In genomic region chr3:64667887-64668581, GRCh38 we compare ENCODE assay signal across 20 cellular contexts. TPM values are rescaled to one million over a fixed set of nuclear protein-coding genes. Genes with fewer than 3 reads are reported as not detected.
A peak's percentile ranks its signal among the peaks of the same experiment; 100 is the strongest.
DNase-seq lines count a peak whose midpoint lies in the region; ATAC-seq and TF ChIP-seq lines count a peak whose summit lies in the region.
"Had no signal": no experiment of that assay in that cellular context is flagged by ENCODE, and none has a peak within 500 bp of the region (broad histone marks: within the 10 kb centered on the region; RNA-seq: fewer than 3 reads in every experiment).

No MANE protein-coding gene starts in this region.

- DNase-seq in Right ventricle myocardium inferior (ENCODE audit: missing footprints) (no peak), cardiac septum (ENCODE audit: low spot score) (no peak), kidney tubule cell (ENCODE audit: low spot score) (peak; percentile 47), uterus (no peak), NCI-H524 treated with DMSO at 0.1 percent for 48 hours (lab: John Stamatoyannopoulos, UW) (no peak), ecto neural progenitor cell (ENCODE audit: low spot score) (no peak)
- DNase-seq: 8988T; activated CD8-positive, alpha-beta T cell treated with anti-CD3 and anti-CD28 coated beads for 36 hours; activated T-cell treated with anti-CD3 and anti-CD28 coated beads, Interleukin-2, amount 50 U/mL, for 48 hours; GF-D8; GOT3; NCI-H187 treated with DMSO at 0.1 percent for 48 hours; NCI-H510A; nephron progenitor cell; trophoblast cell had no signal

- H3K4me3 ChIP-seq in rectal smooth muscle tissue (ENCODE audit: low read length) (no peak overlapping the region), uterus (no peak overlapping the region)
- H3K4me3 ChIP-seq: BLaER1 had no signal

- H3K9ac ChIP-seq in rectal smooth muscle tissue (ENCODE audit: low read length): no peak overlapping the region
- H3K9ac ChIP-seq: BLaER1 had no signal

- H3K36me3 ChIP-seq in rectal smooth muscle tissue (ENCODE audit: control insufficient read depth, insufficient read depth, low read length): no peaks in the 10 kb centered on the region
- no peaks in the 10 kb centered on the region for H3K36me3 ChIP-seq in uterus
- H3K36me3 ChIP-seq: BLaER1 had no signal

- H3K27me3 ChIP-seq in rectal smooth muscle tissue (ENCODE audit: control insufficient read depth, insufficient read depth, low read length) (no peaks in the 10 kb centered on the region), uterus (no peaks in the 10 kb centered on the region)
- H3K27me3 ChIP-seq: BLaER1 had no signal

- H3K9me3 ChIP-seq in uterus: no peaks in the 10 kb centered on the region
- H3K9me3 ChIP-seq: BLaER1 had no signal

- H3K4me1 ChIP-seq in rectal smooth muscle tissue (ENCODE audit: control insufficient read depth, insufficient read depth, low read length) (peaks cover 14% of the 10 kb centered on the region), uterus (peaks cover 0 to 3% of the 10 kb centered on the region in 2 donors)
- H3K4me1 ChIP-seq: BLaER1 had no signal

- no peak for TF ChIP-seq CTCF in uterus (IDR thresholded peaks at IDR 0.05)

- intact Hi-C loops in Right ventricle myocardium inferior (cut with DNase I): no loop called here
- intact Hi-C loops in cardiac septum (cut with DNase I): no loop called here
- intact Hi-C loops in uterus (cut with DNase I; ENCODE audit: low total_unique reads): no loop called here

- ATAC-seq in Right ventricle myocardium inferior (peak; percentile 78), GM19328 (IDR thresholded peaks at IDR 0.05; ENCODE audit: unreplicated experiment) (no peak)
- ATAC-seq: activated CD8-positive, alpha-beta T cell treated with anti-CD3 and anti-CD28 coated beads for 36 hours; activated naive CD4-positive, alpha-beta T cell treated with anti-CD3 and anti-CD28 coated beads, Interleukin-2, amount 50 U/mL, for 72 hours had no signal

- H3K27ac ChIP-seq in rectal smooth muscle tissue (ENCODE audit: low read depth, low read length): peak overlapping the region; percentile 71
- peak overlapping the region; percentile 66 to 80 for H3K27ac ChIP-seq in uterus
- H3K27ac ChIP-seq: BLaER1 had no signal

- no peak for TF ChIP-seq POLR2A in uterus (IDR thresholded peaks at IDR 0.05)

RNA-seq across cellular contexts. Expression of gene ADAMTS9, which starts 19.8 kb away (rescaled TPM):
- total RNA-seq in Right ventricle myocardium inferior: 19.9 TPM
- total RNA-seq in cardiac septum: 53.6 TPM
- total RNA-seq in uterus: 100 to 1,000 TPM in 3 of 4 donors, 10 to 100 TPM in 1; 17.4 to 197 (median 160) TPM
- total RNA-seq: activated CD8-positive, alpha-beta T cell treated with anti-CD3 and anti-CD28 coated beads for 36 hours; activated naive CD4-positive, alpha-beta T cell treated with anti-CD3 and anti-CD28 coated beads, Interleukin-2, amount 50 U/mL, for 72 hours; T-helper 1 cell treated with Interleukin-12 subunit alpha and Interleukin-12 subunit beta and Interleukin-4 antibody, amounts not matched to agents 30 ng/mL and 1 ng/mL, for 36 hours had no signal
